10 cellular contexts compared by ENCODE assay signal in the genomic region with DNA sequence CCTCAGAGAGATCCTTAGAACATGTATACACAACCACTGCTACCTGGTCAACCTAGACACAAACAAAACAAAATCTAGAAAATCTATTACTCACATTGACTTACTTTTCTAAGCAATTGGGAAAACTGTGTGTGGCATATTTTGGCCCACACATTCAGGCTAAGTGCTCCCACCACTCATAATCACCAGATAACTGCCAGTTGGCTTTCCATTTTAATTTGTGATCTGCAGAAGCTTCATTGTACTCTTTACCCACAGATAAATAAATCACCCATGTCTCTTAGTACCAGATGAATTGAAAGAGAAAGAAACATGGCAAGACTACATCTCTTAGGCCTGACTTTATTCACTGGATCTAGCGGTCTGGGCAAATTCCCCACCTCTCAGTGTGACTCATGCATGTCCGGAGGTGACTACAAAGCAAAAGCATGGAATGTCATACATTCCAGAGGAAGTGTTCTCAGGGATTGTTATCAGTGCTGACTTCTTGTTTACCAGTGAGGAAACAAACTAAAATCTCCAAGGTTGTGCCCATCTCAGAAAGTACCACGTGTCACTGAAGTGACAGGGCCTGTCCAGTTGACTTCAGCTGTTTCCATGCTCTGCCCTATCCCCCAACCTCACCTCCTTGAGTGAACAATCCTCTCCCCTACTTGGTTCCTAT. TPM values are rescaled to one million over a fixed set of nuclear protein-coding genes. Genes with fewer than 3 reads are reported as not detected.
DNase-seq lines count a peak whose midpoint lies in the region; ATAC-seq, FAIRE-seq and TF ChIP-seq lines count a peak whose summit lies in the region.
"Had no signal": no experiment of that assay in that cellular context is flagged by ENCODE, and none has a peak within 500 bp of the region (broad histone marks: within the 10 kb centered on the region; RNA-seq: fewer than 3 reads in every experiment).

No MANE protein-coding gene starts in this region.

- H3K9ac ChIP-seq in astrocyte (ENCODE audit: low read length): peak overlapping the region; percentile 89

- H3K4me3 ChIP-seq in HFF-Myc (replicated peaks; ENCODE audit: low read depth, low read length) (no peak overlapping the region), astrocyte (ENCODE audit: insufficient read depth, low read depth, low read length) (no peak overlapping the region)
- H3K4me3 ChIP-seq: SK-N-MC had no signal

- H3K4me2 ChIP-seq in astrocyte (ENCODE audit: low read length): peak overlapping the region; percentile 77

- H3K36me3 ChIP-seq in astrocyte (ENCODE audit: insufficient read depth, low read length): no peaks in the 10 kb centered on the region

- H3K79me2 ChIP-seq in astrocyte (ENCODE audit: insufficient read depth, low read length): peaks cover 47% of the 10 kb centered on the region

- H3K4me1 ChIP-seq in astrocyte (ENCODE audit: insufficient read depth, low read length): peaks cover 53% of the 10 kb centered on the region

- H3K36me3 Mint-ChIP-seq in astrocyte (ENCODE audit: low read depth, unreplicated experiment): peaks cover 11% of the 10 kb centered on the region

- H3K27me3 Mint-ChIP-seq in astrocyte (ENCODE audit: low read depth, unreplicated experiment): no peaks in the 10 kb centered on the region

- peaks cover 62% of the 10 kb centered on the region for H3K4me1 Mint-ChIP-seq in astrocyte (ENCODE audit: low read depth, unreplicated experiment)

- ATAC-seq in GM21528 (IDR thresholded peaks at IDR 0.05; ENCODE audit: low FRiP score, unreplicated experiment): no peak

- H3K27ac Mint-ChIP-seq in astrocyte (ENCODE audit: unreplicated experiment): peak overlapping the region; percentile 96
- H3K27ac Mint-ChIP-seq: activated naive CD8-positive, alpha-beta T cell had no signal

- H3K27me3 ChIP-seq in astrocyte (ENCODE audit: insufficient read depth, low read length): no peaks in the 10 kb centered on the region

- no peaks in the 10 kb centered on the region for H4K20me1 ChIP-seq in astrocyte (ENCODE audit: insufficient read depth, low read length)

- peak overlapping the region; percentile 99 for H3K27ac ChIP-seq in astrocyte (ENCODE audit: low read depth, low read length)
- H3K27ac ChIP-seq: SK-N-MC had no signal

- H2AFZ ChIP-seq in astrocyte (ENCODE audit: low read depth, low read length): no peak overlapping the region

- TF ChIP-seq CTCF in HFF-Myc (IDR thresholded peaks at IDR 0.05; ENCODE audit: low read depth, low read length, missing control alignments) (no peak), astrocyte (IDR thresholded peaks at IDR 0.05; ENCODE audit: insufficient read depth, low read depth, low read length) (no peak)

- FAIRE-seq in astrocyte (lab: Jason Lieb, UNC): peak; percentile 99

- H3K4me3 Mint-ChIP-seq in astrocyte (ENCODE audit: unreplicated experiment): peak overlapping the region; percentile 58
- H3K4me3 Mint-ChIP-seq: activated naive CD8-positive, alpha-beta T cell had no signal

- no peaks in the 10 kb centered on the region for H3K9me3 ChIP-seq in astrocyte (ENCODE audit: insufficient read depth, low read depth, low read length)

- peak; percentile 97 for DNase-seq in HFF-Myc (ENCODE audit: extremely low read depth, low read depth)
- DNase-seq in astrocyte (ENCODE audit: low read depth): peak; percentile 100
- DNase-seq in iPS-NIHi7 (ENCODE audit: extremely low spot score): peak; percentile 71
- DNase-seq in stromal cell of bone marrow (ENCODE audit: low read depth): peak; percentile 77
- no peak for DNase-seq in stimulated activated CD4-positive, alpha-beta T cell treated with anti-CD3 and anti-CD28 coated beads, Interleukin-4, amount 100 ng/mL, for 24 hours
- DNase-seq in NCI-H69 (lab: John Stamatoyannopoulos, UW): no peak
- no peak for DNase-seq in stimulated activated CD8-positive, alpha-beta memory T cell treated with anti-CD3 and anti-CD28 coated beads, Interleukin-4, amount 100 ng/mL, for 48 hours

- H3K9me3 Mint-ChIP-seq in astrocyte (ENCODE audit: unreplicated experiment): peaks cover 5% of the 10 kb centered on the region

RNA-seq across cellular contexts. Expression of a gene that starts 52.4 kb away (rescaled TPM):
- 36.4 and 38.4 TPM in 2 replicates for total RNA-seq in astrocyte

Comparison
In these comparisons a context has a peak if more than half of its experiments do, and no peak if none do; other contexts are left out.
1. DNase-seq: peak in HFF-Myc (single experiment), astrocyte (single experiment), iPS-NIHi7 (single experiment) and stromal cell of bone marrow (single experiment); none in stimulated activated CD4-positive, alpha-beta T cell treated with anti-CD3 and anti-CD28 coated beads, Interleukin-4, amount 100 ng/mL, for 24 hours (single experiment), NCI-H69 (single experiment) and stimulated activated CD8-positive, alpha-beta memory T cell treated with anti-CD3 and anti-CD28 coated beads, Interleukin-4, amount 100 ng/mL, for 48 hours (single experiment).